25 cellular contexts compared by ENCODE assay signal in the genomic region with DNA sequence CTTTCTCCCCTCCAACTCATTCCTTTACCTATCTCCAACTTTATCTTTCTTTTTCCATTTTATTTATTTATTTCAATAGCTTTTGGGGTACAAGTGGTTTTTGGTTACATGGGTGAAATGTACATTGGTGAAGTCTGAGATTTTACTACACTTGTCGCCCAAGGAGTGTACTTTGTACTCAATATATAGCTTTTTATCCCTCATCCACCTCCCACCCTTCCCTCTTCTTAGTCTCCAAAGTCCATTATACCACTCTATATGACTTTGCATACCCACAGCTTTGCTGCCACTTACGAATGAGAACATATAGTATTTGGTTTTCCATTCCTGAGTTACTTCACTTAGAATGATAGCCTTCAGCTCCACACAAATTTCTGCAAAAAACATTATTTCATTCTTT.
"Had no signal": no experiment of that assay in that cellular context is flagged by ENCODE, and none has a peak within 500 bp of the region (broad histone marks: within the 10 kb centered on the region; RNA-seq: fewer than 3 reads in every experiment).

No MANE protein-coding gene starts in this region.

- H3K4me1 ChIP-seq: colonic mucosa, lower lobe of right lung had no signal

- DNase-seq: colonic mucosa; cortex of kidney; effector CD8-positive, alpha-beta T cell; effector memory CD8-positive, alpha-beta T cell; endodermal cell; erythroblast; esophagus squamous epithelium; foreskin fibroblast; foreskin melanocyte; gastrocnemius medialis; heart left ventricle; hypothalamus; immature natural killer cell; islet precursor cell; kidney; kidney glomerular epithelial cell; left lung; left ventricle myocardium superior; lower lobe of right lung; mesenchymal stem cell; naive thymus-derived CD4-positive, alpha-beta T cell; natural killer cell had no signal

- H2AFZ ChIP-seq: hepatocyte had no signal

- H3K9me3 ChIP-seq: colonic mucosa, esophagus squamous epithelium, gastrocnemius medialis, lower lobe of right lung had no signal

- H3K36me3 ChIP-seq: colonic mucosa, esophagus squamous epithelium, gastrocnemius medialis, heart left ventricle, left lung, lower lobe of right lung had no signal

- ATAC-seq: effector memory CD8-positive, alpha-beta T cell; esophagus mucosa; gastrocnemius medialis; heart left ventricle; left lung; left ventricle myocardium superior; lower lobe of right lung; naive thymus-derived CD4-positive, alpha-beta T cell; natural killer cell had no signal

- H3K27me3 ChIP-seq: colonic mucosa, esophagus squamous epithelium, gastrocnemius medialis, heart left ventricle, hepatocyte, left lung had no signal

- H3K4me3 ChIP-seq: colonic mucosa, esophagus squamous epithelium, gastrocnemius medialis, heart left ventricle, hepatocyte, left lung, lower lobe of right lung had no signal

- H3K27ac ChIP-seq: colonic mucosa, epithelial cell of prostate, esophagus squamous epithelium, gastrocnemius medialis, heart left ventricle, hepatocyte, left lung, lower lobe of right lung had no signal

- H3K79me2 ChIP-seq: hepatocyte had no signal

- H3K4me2 ChIP-seq: hepatocyte had no signal
